13 cellular contexts compared by ENCODE assay signal in the genomic region with DNA sequence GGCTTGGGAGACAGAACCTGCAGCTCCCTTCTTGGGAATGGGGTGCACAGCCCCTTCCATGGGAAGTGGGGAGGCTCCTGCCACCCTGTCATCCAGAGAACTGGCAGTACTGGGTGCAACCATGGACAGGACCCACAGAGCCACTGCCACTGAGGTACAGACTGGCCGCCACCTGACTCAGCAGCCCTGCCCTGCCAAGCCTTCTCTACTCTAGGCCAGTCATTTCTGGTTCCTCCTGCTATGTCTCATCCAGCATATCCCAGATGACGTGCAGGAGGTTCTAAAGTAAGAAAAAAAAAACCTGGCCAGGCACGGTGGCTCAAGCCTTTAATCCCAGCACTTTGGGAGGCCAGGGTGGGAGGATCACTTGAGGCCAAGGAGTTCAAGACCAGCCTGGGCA.
DNase-seq lines count a peak whose midpoint lies in the region; ATAC-seq and TF ChIP-seq lines count a peak whose summit lies in the region.
"Had no signal": no experiment of that assay in that cellular context is flagged by ENCODE, and none has a peak within 500 bp of the region (broad histone marks: within the 10 kb centered on the region; RNA-seq: fewer than 3 reads in every experiment).

No MANE protein-coding gene starts in this region.

- 0 out of 22 replicates have a peak overlapping the region, but pooled peaks of 1 of the 11 experiments have one; percentile 63 for H3K27ac ChIP-seq in BLaER1 treated with 17β-estradiol and CSF1 and Interleukin-3, amounts not matched to agents 10 nM and 100 nM
- H3K27ac ChIP-seq in neuronal stem cell (replicated peaks; ENCODE audit: low read length), result no peak overlapping the region
- H3K27ac ChIP-seq in foreskin keratinocyte, result no peak overlapping the region
- no peak overlapping the region for H3K27ac ChIP-seq in WERI-Rb-1

- H3K23ac ChIP-seq in neuronal stem cell (ENCODE audit: low read depth, low read length, poor library complexity), result peak overlapping the region; percentile 80

- peaks cover 14 to 97% (median 67%) of the 10 kb centered on the region in 11 experiments for H3K36me3 ChIP-seq in BLaER1 treated with 17β-estradiol and CSF1 and Interleukin-3, amounts not matched to agents 10 nM and 100 nM
- peaks cover 34 to 88% of the 10 kb centered on the region in 2 donors for H3K36me3 ChIP-seq in neuronal stem cell (replicated peaks in 1 of 2; ENCODE audit: control insufficient read depth in 2 of 2, insufficient read depth in 2 of 2, low read length in 2 of 2)
- H3K36me3 ChIP-seq in WERI-Rb-1, result peaks cover 98% of the 10 kb centered on the region

- H2BK15ac ChIP-seq in neuronal stem cell (ENCODE audit: low read length), result no peak overlapping the region

- H4K20me1 ChIP-seq in BLaER1 treated with 17β-estradiol and CSF1 and Interleukin-3, amounts not matched to agents 10 nM and 100 nM, result peaks cover 64 to 100% (median 100%) of the 10 kb centered on the region in 11 experiments; a peak in 21 of 22 replicates

- peaks cover 83 to 100% (median 100%) of the 10 kb centered on the region in 10 experiments for H3K4me1 ChIP-seq in BLaER1 treated with 17β-estradiol and CSF1 and Interleukin-3, amounts not matched to agents 10 nM and 100 nM
- H3K4me1 ChIP-seq in neuronal stem cell (ENCODE audit: control insufficient read depth in 2 of 2, insufficient read depth in 1 of 2, low read depth in 1 of 2, low read length in 2 of 2), result no peaks in the 10 kb centered on the region
- no peaks in the 10 kb centered on the region for H3K4me1 ChIP-seq in foreskin keratinocyte
- H3K4me1 ChIP-seq: HAP-1 had no signal

- TF ChIP-seq CTCF in epithelial cell of esophagus (IDR thresholded peaks at IDR 0.05; ENCODE audit: insufficient read depth, low read depth, low read length, missing control alignments) (no peak), foreskin keratinocyte (conservative IDR thresholded peaks at IDR 0.05) (no peak), WERI-Rb-1 (IDR thresholded peaks at IDR 0.05; ENCODE audit: low read depth, low read length) (no peak)

- no peak overlapping the region for H3K4ac ChIP-seq in neuronal stem cell (ENCODE audit: low read length)

- H3K4me2 ChIP-seq in BLaER1 treated with 17β-estradiol and CSF1 and Interleukin-3, amounts not matched to agents 10 nM and 100 nM, result peak overlapping the region; percentile 23 to 99 (median 90); a peak in 17 of 22 replicates
- no peak overlapping the region for H3K4me2 ChIP-seq in neuronal stem cell (ENCODE audit: insufficient read depth, low read length, poor library complexity, severe bottlenecking)

- no peak overlapping the region for H4K91ac ChIP-seq in neuronal stem cell (ENCODE audit: low read depth, low read length, poor library complexity)

- H3K14ac ChIP-seq in neuronal stem cell (ENCODE audit: low read length), result no peak overlapping the region

- H2BK120ac ChIP-seq in neuronal stem cell (ENCODE audit: low read depth, low read length), result no peak overlapping the region

- no peaks in the 10 kb centered on the region for H3K27me3 ChIP-seq in BLaER1 treated with 17β-estradiol and CSF1 and Interleukin-3, amounts not matched to agents 10 nM and 100 nM
- H3K27me3 ChIP-seq in neuronal stem cell (ENCODE audit: control insufficient read depth in 3 of 3, insufficient read depth in 3 of 3, low read depth in 1 of 3, low read length in 3 of 3), result no peaks in the 10 kb centered on the region
- no peaks in the 10 kb centered on the region for H3K27me3 ChIP-seq in foreskin keratinocyte
- H3K27me3 ChIP-seq in WERI-Rb-1 (ENCODE audit: insufficient read depth, low read depth, severe bottlenecking), result no peaks in the 10 kb centered on the region

- ATAC-seq in foreskin keratinocyte (no peak), HG03565 (IDR thresholded peaks at IDR 0.05; ENCODE audit: unreplicated experiment) (no peak)
- ATAC-seq: CD8-positive, alpha-beta T cell had no signal

- H2AFZ ChIP-seq in neuronal stem cell (ENCODE audit: low read length), result no peak overlapping the region

- H3K9me3 ChIP-seq in BLaER1 treated with 17β-estradiol and CSF1 and Interleukin-3, amounts not matched to agents 10 nM and 100 nM (replicated peaks in 1 of 11), result no peaks in the 10 kb centered on the region
- peaks cover 0 to under 1% of the 10 kb centered on the region in 2 donors for H3K9me3 ChIP-seq in neuronal stem cell (replicated peaks in 1 of 2; ENCODE audit: control insufficient read depth in 2 of 2, insufficient read depth in 1 of 2, low read depth in 1 of 2, low read length in 2 of 2)
- no peaks in the 10 kb centered on the region for H3K9me3 ChIP-seq in WERI-Rb-1 (ENCODE audit: severe bottlenecking)
- H3K9me3 ChIP-seq: HAP-1 had no signal

- DNase-seq in HT1080 (ENCODE audit: low read depth) (peak; percentile 39), epithelial cell of esophagus (ENCODE audit: low read depth) (peak; percentile 63), neuronal stem cell (ENCODE audit: low spot score) (no peak), foreskin keratinocyte (no peak), WERI-Rb-1 (no peak)
- DNase-seq: CD8-positive, alpha-beta T cell; COR-L47; DMS153; DMS79 treated with DMSO at 0.1 percent for 48 hours; EL had no signal

- H2BK5ac ChIP-seq in neuronal stem cell (ENCODE audit: low read length), result no peak overlapping the region

- H3K9ac ChIP-seq in BLaER1 treated with 17β-estradiol and CSF1 and Interleukin-3, amounts not matched to agents 10 nM and 100 nM, result peak overlapping the region in 2 of 11 experiments; percentile 10 to 16; a peak in 1 of 22 replicates
- H3K9ac ChIP-seq in neuronal stem cell (ENCODE audit: low read depth, low read length, poor library complexity), result no peak overlapping the region

- H3K18ac ChIP-seq in neuronal stem cell (ENCODE audit: low read length), result no peak overlapping the region

- H4K8ac ChIP-seq in neuronal stem cell (ENCODE audit: low read depth, low read length), result no peak overlapping the region

- H2AK5ac ChIP-seq in neuronal stem cell (ENCODE audit: low read depth, low read length), result no peak overlapping the region

- H3K4me3 ChIP-seq in BLaER1 treated with 17β-estradiol and CSF1 and Interleukin-3, amounts not matched to agents 10 nM and 100 nM, result no peak overlapping the region
- H3K4me3 ChIP-seq in epithelial cell of esophagus (ENCODE audit: low read length), result no peak overlapping the region
- no peak overlapping the region for H3K4me3 ChIP-seq in neuronal stem cell (ENCODE audit: low read length in 2 of 2)
- no peak overlapping the region for H3K4me3 ChIP-seq in WERI-Rb-1 (ENCODE audit: low read depth, low read length)
- H3K4me3 ChIP-seq: HAP-1 had no signal

- no CpG with 5 or more reads among the region's 3 CpGs for WGBS in neuronal stem cell (ENCODE audit: extremely low coverage in 2 of 2, insufficient read length in 2 of 2, insufficient replicate concordance in 1 of 2), 2 donors

- H3K79me1 ChIP-seq in neuronal stem cell (ENCODE audit: low read depth, low read length), result peaks cover 5% of the 10 kb centered on the region

- no peak overlapping the region for H2BK12ac ChIP-seq in neuronal stem cell (ENCODE audit: low read length)

Comparison
In these comparisons a context has a peak if more than half of its experiments do, and no peak if none do; other contexts are left out.
1. DNase-seq: peak in HT1080 (single experiment) and epithelial cell of esophagus (single experiment); none in neuronal stem cell (single experiment), foreskin keratinocyte (0 of 2) and WERI-Rb-1 (single experiment).